8 cellular contexts compared by ENCODE assay signal in genomic region chr5:119452373-119453044, GRCh38. TPM values are rescaled to one million over a fixed set of nuclear protein-coding genes. Genes with fewer than 3 reads are reported as not detected.
DNase-seq lines count a peak whose midpoint lies in the region; ATAC-seq, FAIRE-seq and TF ChIP-seq lines count a peak whose summit lies in the region.

TSS of gene HSD17B4 (plus strand) at chr5:119452497. CDS start at chr5:119452576, 79 bp downstream.

- FAIRE-seq in GM12891 (lab: Jason Lieb, UNC), result peak; percentile 96

- intact Hi-C loops in adrenal gland (cut with DNase I), result no loop called here
- intact Hi-C loops in left cardiac atrium (cut with DNase I), result no loop called here
- intact Hi-C loops in posterior vena cava (cut with DNase I), result no loop called here
- intact Hi-C loops in upper lobe of right lung (cut with DNase I), result no loop called here

- H3K36me3 ChIP-seq in adrenal gland (replicated peaks in 1 of 2) (no peaks in the 10 kb centered on the region), upper lobe of right lung (peaks cover 7% of the 10 kb centered on the region)

- TF ChIP-seq CTCF in adrenal gland (IDR thresholded peaks at IDR 0.05) (peak in 1 of 6 experiments; percentile 7), upper lobe of right lung (IDR thresholded peaks at IDR 0.05) (no peak)

- H3K4me1 ChIP-seq in adrenal gland (replicated peaks in 1 of 2) (peaks cover 9 to 31% of the 10 kb centered on the region in 2 donors), upper lobe of right lung (peaks cover 16% of the 10 kb centered on the region)

- peak; percentile 98 for ATAC-seq in HG02798 (IDR thresholded peaks at IDR 0.05; ENCODE audit: poor library complexity, unreplicated experiment)
- peak; percentile 96 to 99 for ATAC-seq in left cardiac atrium
- ATAC-seq in upper lobe of right lung, result peak; percentile 94

- peak; percentile 57; the same call in 1 of the 2 replicates for TF ChIP-seq POLR2A in GM12891 (IDR thresholded peaks at IDR 0.05; ENCODE audit: low read depth, low read length)
- TF ChIP-seq POLR2A in adrenal gland (IDR thresholded peaks at IDR 0.05), result peak; percentile 78 to 85

- DNase-seq in GM12891 (ENCODE audit: insufficient read length, low spot score) (peak; percentile 64), NCI-H1436 (lab: John Stamatoyannopoulos, UW) (peak; percentile 81), T-helper 1 cell (peak; percentile 50 to 84 (median 63)), adrenal gland (peak; percentile 87 to 96 (median 94)), left cardiac atrium (peak; percentile 93), posterior vena cava (ENCODE audit: low spot score) (peak; percentile 97), upper lobe of right lung (peak; percentile 97)

- H3K9me3 ChIP-seq in adrenal gland (replicated peaks in 1 of 3) (no peaks in the 10 kb centered on the region), upper lobe of right lung (no peaks in the 10 kb centered on the region)

- 0% methylated on average over 22 to 43 of the region's 43 CpGs for WGBS in adrenal gland, 4 donors

- H3K4me3 ChIP-seq in adrenal gland (peak within 1 kb of the TSS; percentile 43 to 81 (median 72)), upper lobe of right lung (peak within 1 kb of the TSS; percentile 76)

- H3K27ac ChIP-seq in adrenal gland (peak within 1 kb of the TSS; percentile 89 to 98 (median 95)), upper lobe of right lung (peak within 1 kb of the TSS; percentile 96)

- H3K27me3 ChIP-seq in adrenal gland (no peaks in the 10 kb centered on the region), upper lobe of right lung (no peaks in the 10 kb centered on the region)

TF ChIP-seq in GM12891, 5 proteins besides CTCF, POLR2A, EP300 and RAD21:
- TF ChIP-seq POLR2AphosphoS5 (IDR thresholded peaks at IDR 0.05; ENCODE audit: low read depth, low read length) (0 out of 2 replicates have a peak, but pooled peaks have one; percentile 57), POU2F2 (IDR thresholded peaks at IDR 0.05; ENCODE audit: low read depth, low read length) (0 out of 2 replicates have a peak, but pooled peaks have one; percentile 64), PAX5 (IDR thresholded peaks at IDR 0.05; ENCODE audit: insufficient read depth, low read length, severe bottlenecking) (no peak), TAF1 (IDR thresholded peaks at IDR 0.05; ENCODE audit: low read depth, low read length) (peak; percentile 40; the same call in 1 of the 2 replicates)

RNA-seq across cellular contexts. Expression of gene HSD17B4, which starts in this region (rescaled TPM):
- polyA plus RNA-seq in GM12891 (2012; ENCODE audit: low read depth, missing spikeins), result 51.6 TPM
- total RNA-seq in adrenal gland, result 100 to 1,000 TPM; 245 to 596 (median 363) TPM
- 100 to 1,000 TPM; 236 to 620 (median 337) TPM for polyA plus RNA-seq in adrenal gland
- total RNA-seq in left cardiac atrium, result 100 to 1,000 TPM; 199 to 213 TPM
- total RNA-seq in posterior vena cava, result 100 to 1,000 TPM; 144 to 188 TPM
- 335 TPM for total RNA-seq in upper lobe of right lung

Comparison
In these comparisons a context has a peak if more than half of its experiments do, and no peak if none do; other contexts are left out.
1. Peak in every context shown above with its lines: DNase-seq, ATAC-seq, H3K4me3 ChIP-seq and H3K27ac ChIP-seq.